ENCODE assay signal across 9 cellular contexts in the genomic region with DNA sequence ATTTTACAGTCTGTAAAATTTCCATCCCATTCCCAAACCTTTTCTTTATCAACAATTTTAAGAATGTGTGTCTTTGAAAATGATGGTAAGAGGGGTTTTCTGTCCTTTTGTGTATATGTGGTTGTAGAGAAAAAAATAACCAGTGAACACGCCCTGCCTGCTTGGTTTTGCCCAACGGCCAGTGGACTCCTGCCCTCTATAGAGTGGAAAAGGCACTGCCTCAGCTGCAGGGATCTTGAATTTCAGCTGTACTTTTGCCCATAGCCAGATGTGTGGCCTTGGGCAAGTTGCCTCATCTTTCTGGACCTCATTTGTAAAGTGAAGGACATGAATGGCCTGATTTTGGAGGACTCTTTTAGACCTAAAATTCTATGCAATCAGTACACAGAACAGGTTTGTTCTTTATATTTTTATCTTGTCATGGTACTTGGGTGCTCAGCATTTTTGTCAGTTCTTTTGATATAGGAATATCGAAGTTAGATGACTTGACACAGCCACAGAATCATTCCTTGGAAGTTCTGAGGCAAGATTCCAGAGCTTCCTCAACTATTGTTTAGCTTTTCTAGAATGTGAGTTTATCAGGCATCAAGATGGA.
A peak's percentile ranks its signal among the peaks of the same experiment; 100 is the strongest.
DNase-seq lines count a peak whose midpoint lies in the region; ATAC-seq and TF ChIP-seq lines count a peak whose summit lies in the region.
"Had no signal": no experiment of that assay in that cellular context is flagged by ENCODE, and none has a peak within 500 bp of the region (broad histone marks: within the 10 kb centered on the region; RNA-seq: fewer than 3 reads in every experiment).

No MANE protein-coding gene starts in this region.

- H2AFZ ChIP-seq in OCI-LY3 (ENCODE audit: low read depth, low read length) = no peak overlapping the region

- 50 to 66% methylated on average over 2 to 3 of the region's 3 CpGs for WGBS in gastroesophageal sphincter (ENCODE audit: low coverage in 1 of 2), 2 donors

- H3K27me3 ChIP-seq in OCI-LY3 (ENCODE audit: low read depth, low read length) = peaks cover 43% of the 10 kb centered on the region
- H3K27me3 ChIP-seq in gastroesophageal sphincter = no peaks in the 10 kb centered on the region
- no peaks in the 10 kb centered on the region for H3K27me3 ChIP-seq in ascending aorta
- H3K27me3 ChIP-seq: SJSA1 had no signal

- no peak for ATAC-seq in gastroesophageal sphincter

- no peak overlapping the region for H3K4me3 ChIP-seq in OCI-LY3 (ENCODE audit: low read length)
- H3K4me3 ChIP-seq in epithelial cell of proximal tubule (ENCODE audit: low read depth, low read length) = no peak overlapping the region
- H3K4me3 ChIP-seq in gastroesophageal sphincter = no peak overlapping the region
- no peak overlapping the region for H3K4me3 ChIP-seq in ascending aorta
- H3K4me3 ChIP-seq: SJSA1 had no signal

- H3K9ac ChIP-seq in OCI-LY3 (ENCODE audit: low read length) = no peak overlapping the region

- TF ChIP-seq POLR2A in gastroesophageal sphincter (IDR thresholded peaks at IDR 0.05) = no peak

- no peaks in the 10 kb centered on the region for H4K20me1 ChIP-seq in OCI-LY3 (ENCODE audit: insufficient read depth, low read length)

- H3K27ac ChIP-seq in OCI-LY3 (ENCODE audit: low read length) (no peak overlapping the region), gastroesophageal sphincter (no peak overlapping the region), ascending aorta (no peak overlapping the region)
- H3K27ac ChIP-seq: SJSA1 had no signal

- no peaks in the 10 kb centered on the region for H3K4me1 ChIP-seq in OCI-LY3 (ENCODE audit: low read length)
- no peaks in the 10 kb centered on the region for H3K4me1 ChIP-seq in gastroesophageal sphincter
- no peaks in the 10 kb centered on the region for H3K4me1 ChIP-seq in ascending aorta
- H3K4me1 ChIP-seq: SJSA1 had no signal

- H3K4me2 ChIP-seq in OCI-LY3 (ENCODE audit: low read length) = no peak overlapping the region

- TF ChIP-seq CTCF in OCI-LY3 (IDR thresholded peaks at IDR 0.05; ENCODE audit: low read depth, low read length) (peak; percentile 64), epithelial cell of proximal tubule (conservative IDR thresholded peaks at IDR 0.05; ENCODE audit: low read depth, low read length) (peak; percentile 76), gastroesophageal sphincter (IDR thresholded peaks at IDR 0.05) (peak in 1 of 4 experiments; percentile 20), ascending aorta (IDR thresholded peaks at IDR 0.05) (no peak)

- no peak for TF ChIP-seq EP300 in gastroesophageal sphincter (IDR thresholded peaks at IDR 0.05)

- H3K9me3 ChIP-seq in OCI-LY3 (ENCODE audit: insufficient read depth, low read length) (no peaks in the 10 kb centered on the region), gastroesophageal sphincter (no peaks in the 10 kb centered on the region), ascending aorta (no peaks in the 10 kb centered on the region)
- H3K9me3 ChIP-seq: SJSA1 had no signal

- H3K36me3 ChIP-seq in OCI-LY3 (replicated peaks; ENCODE audit: low read depth, low read length) = no peaks in the 10 kb centered on the region
- H3K36me3 ChIP-seq in gastroesophageal sphincter = no peaks in the 10 kb centered on the region
- H3K36me3 ChIP-seq in ascending aorta = no peaks in the 10 kb centered on the region
- H3K36me3 ChIP-seq: SJSA1 had no signal

- DNase-seq in COR-L47 (lab: John Stamatoyannopoulos, UW) = peak; percentile 17
- DNase-seq in GM19240 (ENCODE audit: insufficient read length, low spot score) = peak; percentile 24
- no peak for DNase-seq in epithelial cell of proximal tubule (ENCODE audit: low read depth)
- peak; percentile 67 for DNase-seq in posterior vena cava (ENCODE audit: low spot score)
- no peak for DNase-seq in ascending aorta (ENCODE audit: low spot score in 2 of 2)
- no peak for DNase-seq in KG1 (lab: John Stamatoyannopoulos, UW)

- intact Hi-C loops in posterior vena cava (cut with DNase I) = no loop called here
- intact Hi-C loops in ascending aorta (cut with DNase I) = no loop called here

- H3K79me2 ChIP-seq in OCI-LY3 (ENCODE audit: low read length) = no peaks in the 10 kb centered on the region

Comparison
In these comparisons a context has a peak if more than half of its experiments do, and no peak if none do; other contexts are left out.
1. DNase-seq: peak in COR-L47 (single experiment), GM19240 (single experiment) and posterior vena cava (single experiment); none in epithelial cell of proximal tubule (single experiment), ascending aorta (0 of 2) and KG1 (single experiment).
2. CTCF ChIP-seq: peak in OCI-LY3 (single experiment) and epithelial cell of proximal tubule (single experiment); none in ascending aorta (0 of 3).